Comparison of ENCODE assay signal across 9 cellular contexts in genomic region chr1:64934115-64934880, GRCh38. TPM values are rescaled to one million over a fixed set of nuclear protein-coding genes. Genes with fewer than 3 reads are reported as not detected.
DNase-seq lines count a peak whose midpoint lies in the region; ATAC-seq, FAIRE-seq and TF ChIP-seq lines count a peak whose summit lies in the region.
"Had no signal": no experiment of that assay in that cellular context is flagged by ENCODE, and none has a peak within 500 bp of the region (broad histone marks: within the 10 kb centered on the region; RNA-seq: fewer than 3 reads in every experiment).

No MANE protein-coding gene starts in this region.

- peaks cover 17% of the 10 kb centered on the region; the same call in 1 of the 2 replicates for H4K20me1 ChIP-seq in K562 (replicated peaks; ENCODE audit: control insufficient read depth, insufficient read depth, low read length)

- no peaks in the 10 kb centered on the region for H3K27me3 ChIP-seq in K562 (ENCODE audit: control insufficient read depth in 2 of 2, insufficient read depth in 2 of 2, low read length in 2 of 2)
- H3K27me3 ChIP-seq in liver (ENCODE audit: control insufficient read depth in 4 of 4, insufficient read depth in 4 of 4, low read length in 3 of 4) = no peaks in the 10 kb centered on the region

- TF ChIP-seq RAD21 in K562 (CRISPR knock-in tag; conservative IDR thresholded peaks at IDR 0.05 in 1 of 2, IDR thresholded peaks at IDR 0.05 in 1 of 2) = no peak
- TF ChIP-seq RAD21 in liver (IDR thresholded peaks at IDR 0.05) = peak in 1 of 2 donors; percentile 13

- FAIRE-seq in K562 (lab: Jason Lieb, UNC) = peak; percentile 67
- no peak for FAIRE-seq in urothelium cell line (lab: Jason Lieb, UNC)

- H3K79me2 ChIP-seq in K562 (ENCODE audit: control insufficient read depth, insufficient read depth, low read length) = peaks cover 55% of the 10 kb centered on the region

- peak overlapping the region; percentile 16 for H3K27ac Mint-ChIP-seq in activated CD4-positive, alpha-beta memory T cell treated with anti-CD3 and anti-CD28 coated beads for 36 hours
- H3K27ac Mint-ChIP-seq in activated CD4-positive, alpha-beta memory T cell treated with anti-CD3 and anti-CD28 coated beads, Interleukin-2, amount 10 ng/mL, durations not matched to agents 7 days and 5 days = no peak overlapping the region

- H3K4me1 ChIP-seq in K562 (replicated peaks in 1 of 2; ENCODE audit: control insufficient read depth in 2 of 2, insufficient read depth in 2 of 2, low read length in 2 of 2) (peaks cover 0 to 23% of the 10 kb centered on the region in 2 experiments; a peak in 2 of 5 replicates), liver (ENCODE audit: control insufficient read depth in 4 of 4, insufficient read depth in 4 of 4, low read length in 3 of 4) (peaks cover 13 to 43% (median 26%) of the 10 kb centered on the region in 4 donors)

- DNase-seq in activated CD4-positive, alpha-beta memory T cell treated with anti-CD3 and anti-CD28 coated beads for 36 hours = no peak
- DNase-seq in activated CD4-positive, alpha-beta memory T cell treated with anti-CD3 and anti-CD28 coated beads, Interleukin-2, amount 10 ng/mL, durations not matched to agents 7 days and 5 days = no peak
- peak in 2 of 4 experiments; percentile 38 to 41 for DNase-seq in K562 (ENCODE audit: extremely low read depth in 1 of 4, low spot score in 3 of 4)
- peak; percentile 41 for DNase-seq in urothelium cell line (ENCODE audit: low spot score)
- DNase-seq in activated CD8-positive, alpha-beta memory T cell treated with anti-CD3 and anti-CD28 coated beads for 24 hours = no peak
- DNase-seq in globus pallidus (ENCODE audit: low spot score) = no peak
- DNase-seq in NCI-H774 (lab: John Stamatoyannopoulos, UW) = no peak
- DNase-seq: stimulated activated CD4-positive, alpha-beta T cell treated with anti-CD3 and anti-CD28 coated beads, Interleukin-2, amount 100 ng/mL, for 24 hours had no signal

- CTCF ChIA-PET in activated CD4-positive, alpha-beta memory T cell treated with anti-CD3 and anti-CD28 coated beads for 36 hours (lab: Charles Lee) = no interaction called here
- CTCF ChIA-PET in activated CD4-positive, alpha-beta memory T cell treated with anti-CD3 and anti-CD28 coated beads, Interleukin-2, amount 10 ng/mL, durations not matched to agents 7 days and 5 days (lab: Charles Lee) = no interaction called here
- CTCF ChIA-PET in K562 (lab: Yijun Ruan, JAX; ENCODE audit: low intra/inter-chr PET ratio) = no interaction called here

- no peaks in the 10 kb centered on the region for H3K9me3 ChIP-seq in K562 (replicated peaks; ENCODE audit: control insufficient read depth, insufficient read depth, low read depth, low read length)
- H3K9me3 ChIP-seq in liver (ENCODE audit: control insufficient read depth in 4 of 4, low read length in 3 of 4) = no peaks in the 10 kb centered on the region

- H3K36me3 ChIP-seq in K562 (ENCODE audit: control insufficient read depth, insufficient read depth, low read length) (no peaks in the 10 kb centered on the region), liver (ENCODE audit: control insufficient read depth in 4 of 4, insufficient read depth in 3 of 4, low read depth in 1 of 4, low read length in 3 of 4) (no peaks in the 10 kb centered on the region)

- no peaks in the 10 kb centered on the region for H3K9me1 ChIP-seq in K562 (ENCODE audit: control insufficient read depth, insufficient read depth, low read length)

- BruUV-seq in K562 (replicated peaks; lab: Mats Ljungman, UMichigan) = no TSS peak

- peak overlapping the region in 1 of 2 experiments; percentile 28; a peak in 1 of 4 replicates for H3K9ac ChIP-seq in K562 (ENCODE audit: insufficient read depth in 1 of 2, low read depth in 2 of 2, low read length in 2 of 2)
- H3K9ac ChIP-seq in liver (ENCODE audit: low read depth in 1 of 2, low read length in 2 of 2) = no peak overlapping the region

- H3K4me1 Mint-ChIP-seq in activated CD4-positive, alpha-beta memory T cell treated with anti-CD3 and anti-CD28 coated beads for 36 hours (ENCODE audit: low read depth) = peaks cover 77% of the 10 kb centered on the region
- peaks cover 25% of the 10 kb centered on the region for H3K4me1 Mint-ChIP-seq in activated CD4-positive, alpha-beta memory T cell treated with anti-CD3 and anti-CD28 coated beads, Interleukin-2, amount 10 ng/mL, durations not matched to agents 7 days and 5 days

- in situ Hi-C loops in K562 (cut with MboI) = no loop called here

- H3K4me2 ChIP-seq in K562 (ENCODE audit: insufficient read depth, low read length) = peak overlapping the region; percentile 39

- POLR2A ChIA-PET in activated CD4-positive, alpha-beta memory T cell treated with anti-CD3 and anti-CD28 coated beads for 36 hours (lab: Charles Lee) = interaction anchor here (0.5 to 0.7 kb wide), 2 partner anchors 7 to 68 kb away, joined by 3 to 4 read pairs; no protein-coding TSS in a partner anchor
- POLR2A ChIA-PET in activated CD4-positive, alpha-beta memory T cell treated with anti-CD3 and anti-CD28 coated beads, Interleukin-2, amount 10 ng/mL, durations not matched to agents 7 days and 5 days (lab: Charles Lee) = no interaction called here
- POLR2A ChIA-PET in K562 (lab: Yijun Ruan, JAX) = interaction anchor here (0.6 to 2.4 kb wide), 6 partner anchors 11 to 755 kb away, joined by 3 to 8 read pairs (median 4); no protein-coding TSS in a partner anchor

- peaks cover 24% of the 10 kb centered on the region for H3K36me3 Mint-ChIP-seq in activated CD4-positive, alpha-beta memory T cell treated with anti-CD3 and anti-CD28 coated beads for 36 hours
- peaks cover 42% of the 10 kb centered on the region for H3K36me3 Mint-ChIP-seq in activated CD4-positive, alpha-beta memory T cell treated with anti-CD3 and anti-CD28 coated beads, Interleukin-2, amount 10 ng/mL, durations not matched to agents 7 days and 5 days (ENCODE audit: low read depth)

- ATAC-seq in K562 = peak; percentile 75

- H3K27ac ChIP-seq in K562 (ENCODE audit: extremely low read depth, low read depth, low read length) (peak overlapping the region; percentile 34; the same call in 1 of the 3 replicates), liver (ENCODE audit: low read depth in 1 of 2, low read length in 2 of 2) (peak overlapping the region; percentile 72 to 81)

- TF ChIP-seq CTCF in K562 (IDR thresholded peaks at IDR 0.05 in 2 of 3, conservative IDR thresholded peaks at IDR 0.05 in 1 of 3; ENCODE audit: insufficient read depth in 2 of 3, low read depth in 1 of 3, low read length in 3 of 3) (no peak), liver (IDR thresholded peaks at IDR 0.05; ENCODE audit: low read depth, low read length, missing input control) (no peak)

- no peak for TF ChIP-seq EP300 in K562 (IDR thresholded peaks at IDR 0.05; ENCODE audit: low read length)

- H3K27me3 Mint-ChIP-seq in activated CD4-positive, alpha-beta memory T cell treated with anti-CD3 and anti-CD28 coated beads for 36 hours = no peaks in the 10 kb centered on the region
- H3K27me3 Mint-ChIP-seq in activated CD4-positive, alpha-beta memory T cell treated with anti-CD3 and anti-CD28 coated beads, Interleukin-2, amount 10 ng/mL, durations not matched to agents 7 days and 5 days = no peaks in the 10 kb centered on the region

- WGBS in K562 (ENCODE audit: insufficient coverage, low coverage, missing lambda C conversion rate) = 34% methylated on average over 9 of the region's 9 CpGs
- 50% methylated on average over 9 of the region's 9 CpGs for WGBS in liver

- intact Hi-C loops in activated CD4-positive, alpha-beta memory T cell treated with anti-CD3 and anti-CD28 coated beads for 36 hours (cut with micrococcal nuclease) = no loop called here
- intact Hi-C loops in K562 (cut with micrococcal nuclease) = no loop called here

- H3K4me3 Mint-ChIP-seq in activated CD4-positive, alpha-beta memory T cell treated with anti-CD3 and anti-CD28 coated beads for 36 hours = no peak overlapping the region
- no peak overlapping the region for H3K4me3 Mint-ChIP-seq in activated CD4-positive, alpha-beta memory T cell treated with anti-CD3 and anti-CD28 coated beads, Interleukin-2, amount 10 ng/mL, durations not matched to agents 7 days and 5 days

- H3K9me3 Mint-ChIP-seq in activated CD4-positive, alpha-beta memory T cell treated with anti-CD3 and anti-CD28 coated beads for 36 hours = peaks cover 12% of the 10 kb centered on the region
- peaks cover 5% of the 10 kb centered on the region for H3K9me3 Mint-ChIP-seq in activated CD4-positive, alpha-beta memory T cell treated with anti-CD3 and anti-CD28 coated beads, Interleukin-2, amount 10 ng/mL, durations not matched to agents 7 days and 5 days

- H3K4me3 ChIP-seq in K562 = no peak overlapping the region
- no peak overlapping the region for H3K4me3 ChIP-seq in liver (ENCODE audit: low read depth in 1 of 3, low read length in 3 of 3)

- no peak for TF ChIP-seq POLR2A in K562 (conservative IDR thresholded peaks at IDR 0.05)

- H2AFZ ChIP-seq in K562 (ENCODE audit: low read depth, low read length) = no peak overlapping the region

TF ChIP-seq in K562, 482 proteins besides CTCF, POLR2A, EP300 and RAD21 (continues in another document):
- no peak for TF ChIP-seq HOXB6 (CRISPR knock-in tag; IDR thresholded peaks at IDR 0.05; ENCODE audit: borderline replicate concordance)

RNA-seq across cellular contexts. Expression of gene JAK1, which starts 32.1 kb away (rescaled TPM):
- total RNA-seq in activated CD4-positive, alpha-beta memory T cell treated with anti-CD3 and anti-CD28 coated beads for 36 hours = 100 to 1,000 TPM; 115 to 128 TPM
- 100 to 1,000 TPM; 204 to 205 TPM for total RNA-seq in activated CD4-positive, alpha-beta memory T cell treated with anti-CD3 and anti-CD28 coated beads, Interleukin-2, amount 10 ng/mL, durations not matched to agents 7 days and 5 days
- total RNA-seq in K562 (2011; cell fraction: chromatin; rRNA removed; ENCODE audit: low replicate concordance) = 82.2 and 105 TPM in 2 replicates
- 37.4 and 43.0 TPM in 2 replicates for total RNA-seq in K562 (2011; cell fraction: nucleolus; rRNA removed)
- total RNA-seq in K562 (2011; cell fraction: nucleoplasm; rRNA removed) = 62.0 and 66.7 TPM in 2 replicates
- total RNA-seq in K562 (2014; rRNA removed) = 27.1 and 28.2 TPM in 2 replicates
- 42.5 and 46.8 TPM in 2 replicates for total RNA-seq in K562 (2014; rRNA removed; fragmentation: Illumina TruSeq; extraction: Trizol)
- total RNA-seq in K562 (2015; rRNA removed; fragmentation: Illumina TruSeq; extraction: Trizol) = 40.6 and 43.4 TPM in 2 replicates
- 43.0 TPM in 2 replicates for total RNA-seq in K562 (2021)
- polyA plus RNA-seq in K562 (2011; rRNA removed) = 32.0 and 43.9 TPM in 2 replicates
- 21.9 and 26.6 TPM in 2 replicates for polyA plus RNA-seq in K562 (2011; cell fraction: cytosol; rRNA removed)
- 88.9 and 89.1 TPM in 2 replicates for polyA plus RNA-seq in K562 (2011; cell fraction: nucleus; rRNA removed)
- polyA plus RNA-seq in K562 (2012) = 29.9 and 45.8 TPM in 2 replicates
- 37.3 and 44.1 TPM in 2 replicates for polyA plus RNA-seq in K562 (2014; fragmentation: Illumina TruSeq; extraction: Trizol)
- polyA plus RNA-seq in K562 (2014; fragmentation: Nextera tagmentation; extraction: Ambion mirVana) = 10 to 100 TPM in 1 of 2 experiments, 1 to 10 TPM in 1; 9.7 to 13.0 TPM
- 23.0 and 28.3 TPM in 2 replicates for polyA plus RNA-seq in K562 (2014; rRNA removed)
- polyA minus RNA-seq in K562 (2011; rRNA and poly(A)+ RNA removed) = 56.4 and 60.1 TPM in 2 replicates
- polyA minus RNA-seq in K562 (2011; cell fraction: cytosol; rRNA and poly(A)+ RNA removed) = 38.3 and 41.6 TPM in 2 replicates
- 46.7 and 70.9 TPM in 2 replicates for polyA minus RNA-seq in K562 (2011; cell fraction: nucleus; rRNA and poly(A)+ RNA removed)
- total RNA-seq in liver = 10 to 100 TPM; 43.3 to 68.6 TPM
- polyA plus RNA-seq in liver = 10 to 100 TPM; 24.1 to 25.6 TPM
